8 cellular contexts compared by ENCODE assay signal in genomic region chr15:43800286-43801136, GRCh38. TPM values are rescaled to one million over a fixed set of nuclear protein-coding genes. Genes with fewer than 3 reads are reported as not detected.
DNase-seq lines count a peak whose midpoint lies in the region; ATAC-seq and TF ChIP-seq lines count a peak whose summit lies in the region.

Gene HYPK, plus strand, starts transcription at chr15:43800599. Its CDS starts 24 bp downstream, at chr15:43800623.

- POLR2A ChIA-PET in activated B cell treated with CpG ODN at 0.5 μM for 24 hours (lab: Charles Lee), result interaction anchor here (0.6 to 18.0 kb wide), 13 partner anchors 9 to 677 kb away, joined by 3 to 509 read pairs (median 6); partner anchors contain the start of genes ELL3, MFAP1, PDIA3 and SERF2

- peak within 1 kb of the TSS; percentile 98 for H3K4me3 Mint-ChIP-seq in activated B cell treated with CpG ODN at 0.5 μM for 24 hours

- H3K27me3 Mint-ChIP-seq in activated B cell treated with CpG ODN at 0.5 μM for 24 hours, result no peaks in the 10 kb centered on the region

- TF ChIP-seq CTCF in activated B cell treated with CpG ODN at 0.5 μM for 24 hours (IDR thresholded peaks at IDR 0.05) (no peak), cardiac fibroblast (IDR thresholded peaks at IDR 0.05; ENCODE audit: low read depth, low read length) (no peak)

- intact Hi-C loops in activated B cell treated with CpG ODN at 0.5 μM for 24 hours (cut with micrococcal nuclease), result loop anchor here (1.0 to 2.0 kb wide), 4 partner anchors 8 to 24 kb away; partner anchors contain the start of genes ELL3, MFAP1 and SERF2

- H3K9me3 Mint-ChIP-seq in activated B cell treated with CpG ODN at 0.5 μM for 24 hours, result peaks cover 2% of the 10 kb centered on the region

- DNase-seq in A172 (ENCODE audit: low spot score) (peak; percentile 80), NCI-H226 (peak; percentile 56), activated B cell treated with CpG ODN at 0.5 μM for 24 hours (peak; percentile 83), cardiac fibroblast (ENCODE audit: low read depth in 2 of 2) (peak; percentile 89 to 93), inferior parietal cortex (ENCODE audit: extremely low spot score) (peak; percentile 94)
- peak; percentile 78 to 87 for DNase-seq in stimulated activated CD4-positive, alpha-beta T cell treated with anti-CD3 and anti-CD28 coated beads, Interleukin-12 subunit alpha, Interleukin-12 subunit beta, amount 100 ng/mL, for 24 hours (ENCODE audit: low read depth in 2 of 2)

- H3K4me3 ChIP-seq in cardiac fibroblast (replicated peaks in 1 of 2; ENCODE audit: low read depth in 2 of 2, low read length in 2 of 2), result peak within 1 kb of the TSS; percentile 96

- peak; percentile 74 for ATAC-seq in HG03095 (IDR thresholded peaks at IDR 0.05; ENCODE audit: unreplicated experiment)
- peak; percentile 98 for ATAC-seq in activated B cell treated with CpG ODN at 0.5 μM for 24 hours (ENCODE audit: low read depth)

- H3K27ac Mint-ChIP-seq in activated B cell treated with CpG ODN at 0.5 μM for 24 hours, result peak within 1 kb of the TSS; percentile 96

- peaks cover 68% of the 10 kb centered on the region for H3K36me3 Mint-ChIP-seq in activated B cell treated with CpG ODN at 0.5 μM for 24 hours (ENCODE audit: low read depth)

- H3K4me1 Mint-ChIP-seq in activated B cell treated with CpG ODN at 0.5 μM for 24 hours, result peaks cover 51% of the 10 kb centered on the region

- CTCF ChIA-PET in activated B cell treated with CpG ODN at 0.5 μM for 24 hours (lab: Charles Lee), result interaction anchor here (0.9 to 2.2 kb wide), 5 partner anchors 8 to 27 kb away, joined by 3 to 8 read pairs (median 4); partner anchors contain the start of genes ELL3, MFAP1 and SERF2

- TF ChIP-seq POLR2A in GM18526 (IDR thresholded peaks at IDR 0.05; ENCODE audit: extremely low read depth, insufficient read length), result peak; percentile 68

RNA-seq across cellular contexts. Expression of gene HYPK, which starts in this region (rescaled TPM):
- 11.4 and 24.3 TPM in 2 replicates for total RNA-seq in A172 (2014; rRNA removed; shearing (Covaris generic))
- 19.2 and 19.7 TPM in 2 replicates for total RNA-seq in activated B cell treated with CpG ODN at 0.5 μM for 24 hours

Comparison
In these comparisons a context has a peak if more than half of its experiments do, and no peak if none do; other contexts are left out.
1. Peak in every context shown above with its lines: DNase-seq, ATAC-seq and H3K4me3 ChIP-seq.